In genomic region chr3:123920383-123920782, GRCh38 we compare ENCODE assay signal across 1 cellular context.
TF ChIP-seq lines count a peak whose summit lies in the region.

No MANE protein-coding gene starts in this region.

TF ChIP-seq in HepG2, 621 proteins besides CTCF, POLR2A, EP300 and RAD21 (continued from another document):
- TF ChIP-seq ZNF274 (CRISPR knock-in tag; IDR thresholded peaks at IDR 0.05) = no peak
